ENCODE assay signal across 9 cellular contexts in the genomic region with DNA sequence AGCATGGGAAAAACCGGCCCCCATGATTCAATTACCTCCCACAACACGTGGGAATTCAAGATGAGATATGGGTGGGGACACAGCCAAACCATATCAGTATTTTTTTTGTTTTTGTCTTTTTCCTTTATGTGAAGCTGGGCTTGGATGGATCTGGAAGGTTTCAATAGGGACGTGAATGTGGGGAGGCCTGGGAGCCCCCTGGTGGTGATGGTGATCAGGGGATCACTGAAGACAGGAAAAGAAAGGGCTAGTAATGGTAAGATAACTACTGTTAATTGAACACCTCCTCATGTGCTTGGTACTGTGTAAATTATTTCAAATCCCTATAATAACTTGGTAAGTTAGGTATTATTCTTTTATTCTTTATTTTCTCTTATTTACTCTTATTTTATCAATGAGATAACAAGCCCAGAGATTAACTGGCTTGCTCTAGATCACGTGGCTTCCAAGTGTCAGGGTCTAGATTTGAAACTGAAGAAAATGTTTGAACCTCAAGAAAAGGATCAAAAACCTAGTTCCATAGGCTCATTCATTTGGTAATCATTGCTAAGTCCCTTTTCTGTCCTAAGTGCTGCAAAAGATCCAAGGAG.
DNase-seq lines count a peak whose midpoint lies in the region; ATAC-seq, FAIRE-seq and TF ChIP-seq lines count a peak whose summit lies in the region.
"Had no signal": no experiment of that assay in that cellular context is flagged by ENCODE, and none has a peak within 500 bp of the region (broad histone marks: within the 10 kb centered on the region; RNA-seq: fewer than 3 reads in every experiment).

No MANE protein-coding gene starts in this region.

- no peaks in the 10 kb centered on the region for H3K9me3 Mint-ChIP-seq in activated T-helper 17 cell treated with anti-CD3 and anti-CD28 coated beads, Interleukin-2, amount 50 U/mL, for 72 hours

- no peak overlapping the region for H3K4me3 ChIP-seq in Jurkat, Clone E6-1 (ENCODE audit: low read length)
- H3K4me3 ChIP-seq in kidney (ENCODE audit: low read length in 2 of 2), result no peak overlapping the region
- H3K4me3 ChIP-seq: BLaER1 had no signal

- intact Hi-C loops in kidney (cut with DNase I), result no loop called here

- no peak overlapping the region for H3K4me3 Mint-ChIP-seq in activated T-helper 17 cell treated with anti-CD3 and anti-CD28 coated beads, Interleukin-2, amount 50 U/mL, for 72 hours

- FAIRE-seq in kidney (lab: Jason Lieb, UNC), result no peak

- no peak overlapping the region for H3K9ac ChIP-seq in kidney (ENCODE audit: low read length in 2 of 2)
- H3K9ac ChIP-seq: BLaER1 had no signal

- peak; percentile 48 for TF ChIP-seq CTCF in kidney (IDR thresholded peaks at IDR 0.05; ENCODE audit: borderline replicate concordance, extremely low read depth, insufficient read depth)

- ATAC-seq in activated T-helper 17 cell treated with anti-CD3 and anti-CD28 coated beads, Interleukin-2, amount 50 U/mL, for 72 hours (replicated peaks), result peak; percentile 16
- ATAC-seq in GM19455 (IDR thresholded peaks at IDR 0.05; ENCODE audit: unreplicated experiment), result no peak
- ATAC-seq in HG02973 (IDR thresholded peaks at IDR 0.05; ENCODE audit: unreplicated experiment), result no peak
- no peak for ATAC-seq in HG03442 (IDR thresholded peaks at IDR 0.05; ENCODE audit: unreplicated experiment)

- no peaks in the 10 kb centered on the region for H3K36me3 Mint-ChIP-seq in activated T-helper 17 cell treated with anti-CD3 and anti-CD28 coated beads, Interleukin-2, amount 50 U/mL, for 72 hours (ENCODE audit: low read depth)

- H3K27me3 Mint-ChIP-seq in activated T-helper 17 cell treated with anti-CD3 and anti-CD28 coated beads, Interleukin-2, amount 50 U/mL, for 72 hours, result no peaks in the 10 kb centered on the region

- H3K27ac Mint-ChIP-seq in activated T-helper 17 cell treated with anti-CD3 and anti-CD28 coated beads, Interleukin-2, amount 50 U/mL, for 72 hours, result no peak overlapping the region

- H3K9me3 ChIP-seq in kidney (ENCODE audit: control insufficient read depth in 1 of 2, low read length in 2 of 2), result no peaks in the 10 kb centered on the region

- peaks cover 0 to 3% of the 10 kb centered on the region in 2 donors for H3K4me1 ChIP-seq in kidney (ENCODE audit: control insufficient read depth in 1 of 2, insufficient read depth in 1 of 2, low read depth in 1 of 2, low read length in 2 of 2)

- H3K36me3 ChIP-seq in kidney (ENCODE audit: control insufficient read depth in 1 of 2, insufficient read depth in 2 of 2, low read length in 2 of 2), result no peaks in the 10 kb centered on the region
- H3K36me3 ChIP-seq: BLaER1 had no signal

- no peak overlapping the region for H3K27ac ChIP-seq in kidney (ENCODE audit: low read depth in 2 of 2, low read length in 2 of 2)
- H3K27ac ChIP-seq: BLaER1 had no signal

- no peaks in the 10 kb centered on the region for H3K4me1 Mint-ChIP-seq in activated T-helper 17 cell treated with anti-CD3 and anti-CD28 coated beads, Interleukin-2, amount 50 U/mL, for 72 hours

- DNase-seq in DMS79 treated with DMSO at 0.1 percent for 48 hours (lab: John Stamatoyannopoulos, UW), result peak; percentile 4
- no peak for DNase-seq in DMS79 (lab: John Stamatoyannopoulos, UW)
- peak; percentile 16 for DNase-seq in Jurkat, Clone E6-1 (ENCODE audit: low read depth, low spot score)
- no peak for DNase-seq in kidney

Comparison
In these comparisons a context has a peak if more than half of its experiments do, and no peak if none do; other contexts are left out.
1. DNase-seq: peak in DMS79 treated with DMSO at 0.1 percent for 48 hours (single experiment) and Jurkat, Clone E6-1 (single experiment); none in DMS79 (single experiment) and kidney (single experiment).